9 cellular contexts compared by ENCODE assay signal in genomic region chr5:149125386-149125891, GRCh38. TPM values are rescaled to one million over a fixed set of nuclear protein-coding genes. Genes with fewer than 3 reads are reported as not detected.
DNase-seq lines count a peak whose midpoint lies in the region; ATAC-seq and TF ChIP-seq lines count a peak whose summit lies in the region.
"Had no signal": no experiment of that assay in that cellular context is flagged by ENCODE, and none has a peak within 500 bp of the region (broad histone marks: within the 10 kb centered on the region; RNA-seq: fewer than 3 reads in every experiment).

No MANE protein-coding gene starts in this region.

- peaks cover 3% of the 10 kb centered on the region for H3K4me1 Mint-ChIP-seq in chondrocyte (ENCODE audit: low read depth)
- no peaks in the 10 kb centered on the region for H3K4me1 Mint-ChIP-seq in stimulated activated effector memory CD8-positive, alpha-beta T cell treated with anti-CD3 and anti-CD28 coated beads, Interleukin-12 subunit alpha, Interleukin-12 subunit beta, amount 100 ng/mL, for 72 hours

- peaks cover 2% of the 10 kb centered on the region for H3K9me3 Mint-ChIP-seq in chondrocyte (ENCODE audit: low read depth)
- H3K9me3 Mint-ChIP-seq in stimulated activated effector memory CD8-positive, alpha-beta T cell treated with anti-CD3 and anti-CD28 coated beads, Interleukin-12 subunit alpha, Interleukin-12 subunit beta, amount 100 ng/mL, for 72 hours, result no peaks in the 10 kb centered on the region
- H3K9me3 Mint-ChIP-seq: activated T-helper 2 cell treated with anti-CD3 and anti-CD28 coated beads, Interferon-gamma antibody, Interleukin-2, Interleukin-4, amounts not matched to agents 10 μg/mL and 5 μg/mL and 100 μg/mL, durations not matched to agents 14 hours and 24 hours and 36 hours had no signal

- WGBS in suprapubic skin, result 43% methylated on average over 12 of the region's 12 CpGs

- H3K27ac Mint-ChIP-seq in chondrocyte (ENCODE audit: unreplicated experiment), result no peak overlapping the region
- no peak overlapping the region for H3K27ac Mint-ChIP-seq in stimulated activated effector memory CD8-positive, alpha-beta T cell treated with anti-CD3 and anti-CD28 coated beads, Interleukin-12 subunit alpha, Interleukin-12 subunit beta, amount 100 ng/mL, for 72 hours
- H3K27ac Mint-ChIP-seq: activated T-helper 2 cell treated with anti-CD3 and anti-CD28 coated beads, Interferon-gamma antibody, Interleukin-2, Interleukin-4, amounts not matched to agents 10 μg/mL and 5 μg/mL and 100 μg/mL, durations not matched to agents 14 hours and 24 hours and 36 hours had no signal

- DNase-seq in AG10803 (ENCODE audit: low read depth) (no peak), LNCaP clone FGC (ENCODE audit: low read depth) (peak; percentile 67), chondrocyte (ENCODE audit: low spot score) (no peak), left lobe of liver (ENCODE audit: low spot score) (peak; percentile 59), suprapubic skin (ENCODE audit: low spot score in 2 of 2) (no peak), A172 (ENCODE audit: low spot score) (no peak)
- no peak for DNase-seq in stimulated activated effector memory CD8-positive, alpha-beta T cell treated with anti-CD3 and anti-CD28 coated beads, Interleukin-12 subunit alpha, Interleukin-12 subunit beta, amount 100 ng/mL, for 72 hours (ENCODE audit: low spot score in 2 of 2)
- DNase-seq in stimulated activated CD4-positive, alpha-beta T cell treated with anti-CD3 and anti-CD28 coated beads, Interleukin-4, amount 100 ng/mL, for 1 hour, result no peak

- H3K36me3 Mint-ChIP-seq in chondrocyte (ENCODE audit: low read depth), result no peaks in the 10 kb centered on the region
- H3K36me3 Mint-ChIP-seq in stimulated activated effector memory CD8-positive, alpha-beta T cell treated with anti-CD3 and anti-CD28 coated beads, Interleukin-12 subunit alpha, Interleukin-12 subunit beta, amount 100 ng/mL, for 72 hours, result no peaks in the 10 kb centered on the region

- no peak overlapping the region for H3K4me3 ChIP-seq in AG10803 (ENCODE audit: low read length)
- H3K4me3 ChIP-seq in LNCaP clone FGC (ENCODE audit: low read depth, low read length), result peak overlapping the region; percentile 28
- H3K4me3 ChIP-seq in suprapubic skin, result no peak overlapping the region

- peaks cover 3% of the 10 kb centered on the region for H3K27me3 ChIP-seq in suprapubic skin

- H3K9me3 ChIP-seq in suprapubic skin, result no peaks in the 10 kb centered on the region

- H3K27ac ChIP-seq in suprapubic skin, result no peak overlapping the region

- peaks cover 28% of the 10 kb centered on the region for H3K4me1 ChIP-seq in suprapubic skin

- no peaks in the 10 kb centered on the region for H3K27me3 Mint-ChIP-seq in chondrocyte (ENCODE audit: low read depth)

- H3K4me3 Mint-ChIP-seq in chondrocyte (ENCODE audit: unreplicated experiment), result no peak overlapping the region
- no peak overlapping the region for H3K4me3 Mint-ChIP-seq in stimulated activated effector memory CD8-positive, alpha-beta T cell treated with anti-CD3 and anti-CD28 coated beads, Interleukin-12 subunit alpha, Interleukin-12 subunit beta, amount 100 ng/mL, for 72 hours

- TF ChIP-seq EP300 in suprapubic skin (IDR thresholded peaks at IDR 0.05), result no peak

- H3K36me3 ChIP-seq in suprapubic skin, result no peaks in the 10 kb centered on the region

- ATAC-seq in left lobe of liver, result peak; percentile 88
- ATAC-seq in stimulated activated effector memory CD8-positive, alpha-beta T cell treated with anti-CD3 and anti-CD28 coated beads, Interleukin-12 subunit alpha, Interleukin-12 subunit beta, amount 100 ng/mL, for 72 hours, result no peak

- TF ChIP-seq POLR2A in suprapubic skin (IDR thresholded peaks at IDR 0.05), result no peak

- peak; percentile 39 for TF ChIP-seq CTCF in AG10803 (conservative IDR thresholded peaks at IDR 0.05; ENCODE audit: low read length)
- TF ChIP-seq CTCF in LNCaP clone FGC (IDR thresholded peaks at IDR 0.05; ENCODE audit: control insufficient read depth, extremely low read depth, insufficient read depth), result peak; percentile 63
- peak; percentile 47 for TF ChIP-seq CTCF in chondrocyte (IDR thresholded peaks at IDR 0.05)
- TF ChIP-seq CTCF in suprapubic skin (IDR thresholded peaks at IDR 0.05), result no peak

RNA-seq across cellular contexts. Expression of gene ABLIM3, which starts 15.9 kb away (rescaled TPM):
- 7.6 to 16.0 TPM (median 15.4 TPM) in 3 replicates for total RNA-seq in chondrocyte
- total RNA-seq in left lobe of liver, result 87.7 TPM
- total RNA-seq in suprapubic skin, result 10 to 100 TPM in 2 of 4 donors, 1 to 10 TPM in 2; 4.7 to 22.6 (median 13.4) TPM
- total RNA-seq in A172 (2014; rRNA removed; shearing (Covaris generic)), result 12.6 and 15.9 TPM in 2 replicates
- total RNA-seq: activated T-helper 2 cell treated with anti-CD3 and anti-CD28 coated beads, Interferon-gamma antibody, Interleukin-2, Interleukin-4, amounts not matched to agents 10 μg/mL and 5 μg/mL and 100 μg/mL, durations not matched to agents 14 hours and 24 hours and 36 hours had no signal

Comparison
In these comparisons a context has a peak if more than half of its experiments do, and no peak if none do; other contexts are left out.
1. DNase-seq: peak in LNCaP clone FGC (single experiment) and left lobe of liver (single experiment); none in AG10803 (single experiment), chondrocyte (single experiment), suprapubic skin (0 of 2), A172 (single experiment), stimulated activated effector memory CD8-positive, alpha-beta T cell treated with anti-CD3 and anti-CD28 coated beads, Interleukin-12 subunit alpha, Interleukin-12 subunit beta, amount 100 ng/mL, for 72 hours (0 of 2) and stimulated activated CD4-positive, alpha-beta T cell treated with anti-CD3 and anti-CD28 coated beads, Interleukin-4, amount 100 ng/mL, for 1 hour (single experiment).
2. CTCF ChIP-seq: peak in AG10803 (single experiment), LNCaP clone FGC (single experiment) and chondrocyte (single experiment); none in suprapubic skin (0 of 2).